23 cellular contexts compared by ENCODE assay signal in the genomic region with DNA sequence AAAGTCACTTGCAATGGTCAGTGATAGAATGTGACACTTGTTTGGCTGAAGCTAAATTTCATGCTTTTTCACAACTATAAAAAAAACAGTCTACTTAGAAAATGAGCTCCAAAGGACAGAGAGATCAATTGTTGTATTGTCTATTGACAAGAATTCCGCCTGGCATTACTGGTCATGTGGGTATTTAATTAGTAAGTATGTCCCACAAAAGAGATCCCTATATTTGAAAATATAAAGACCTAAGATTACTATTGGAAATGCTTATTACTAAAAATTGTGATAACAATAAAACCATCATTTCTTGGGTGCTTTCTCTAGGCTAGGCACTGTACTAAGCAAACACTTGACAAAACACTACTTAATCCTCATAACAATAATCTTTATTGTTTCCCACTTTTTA.
"Had no signal": no experiment of that assay in that cellular context is flagged by ENCODE, and none has a peak within 500 bp of the region (broad histone marks: within the 10 kb centered on the region; RNA-seq: fewer than 3 reads in every experiment).

No MANE protein-coding gene starts in this region.

- DNase-seq: activated CD4-positive, alpha-beta memory T cell treated with anti-CD3 and anti-CD28 coated beads for 36 hours; activated CD4-positive, alpha-beta T cell treated with anti-CD3 and anti-CD28 coated beads for 4 hours; activated CD4-positive, alpha-beta T cell treated with anti-CD3 and anti-CD28 coated beads, Interleukin-2, amount 50 U/mL, for 1 hour; activated CD8-positive, alpha-beta memory T cell treated with anti-CD3 and anti-CD28 coated beads, Interleukin-2, amount 50 U/mL, for 4 hours; activated gamma-delta T cell treated with Interleukin-2 at 50 U/mL for 16 hours; activated naive CD4-positive, alpha-beta T cell treated with anti-CD3 and anti-CD28 coated beads for 36 hours; activated T-cell treated with anti-CD3 and anti-CD28 coated beads for 4 hours; activated T-cell treated with anti-CD3 and anti-CD28 coated beads, Interleukin-2, amount 50 U/mL, for 4 hours; adrenal gland; body of pancreas; MM.1S; NCI-H1092 treated with DMSO at 0.1 percent for 48 hours; NCI-H1417 treated with DMSO at 0.1 percent for 48 hours; NCI-H187 treated with DMSO at 0.1 percent for 48 hours; NCI-H2081; NCI-H2171 treated with DMSO at 0.1 percent for 48 hours; NCI-H2227 treated with DMSO at 0.1 percent for 48 hours; NCI-H446; NCI-H510A treated with DMSO at 0.1 percent for 48 hours; NCI-H526 treated with DMSO at 0.1 percent for 48 hours; NCI-H774; SHP77; SJCRH30 had no signal
